2 cellular contexts compared by ENCODE assay signal in the genomic region with DNA sequence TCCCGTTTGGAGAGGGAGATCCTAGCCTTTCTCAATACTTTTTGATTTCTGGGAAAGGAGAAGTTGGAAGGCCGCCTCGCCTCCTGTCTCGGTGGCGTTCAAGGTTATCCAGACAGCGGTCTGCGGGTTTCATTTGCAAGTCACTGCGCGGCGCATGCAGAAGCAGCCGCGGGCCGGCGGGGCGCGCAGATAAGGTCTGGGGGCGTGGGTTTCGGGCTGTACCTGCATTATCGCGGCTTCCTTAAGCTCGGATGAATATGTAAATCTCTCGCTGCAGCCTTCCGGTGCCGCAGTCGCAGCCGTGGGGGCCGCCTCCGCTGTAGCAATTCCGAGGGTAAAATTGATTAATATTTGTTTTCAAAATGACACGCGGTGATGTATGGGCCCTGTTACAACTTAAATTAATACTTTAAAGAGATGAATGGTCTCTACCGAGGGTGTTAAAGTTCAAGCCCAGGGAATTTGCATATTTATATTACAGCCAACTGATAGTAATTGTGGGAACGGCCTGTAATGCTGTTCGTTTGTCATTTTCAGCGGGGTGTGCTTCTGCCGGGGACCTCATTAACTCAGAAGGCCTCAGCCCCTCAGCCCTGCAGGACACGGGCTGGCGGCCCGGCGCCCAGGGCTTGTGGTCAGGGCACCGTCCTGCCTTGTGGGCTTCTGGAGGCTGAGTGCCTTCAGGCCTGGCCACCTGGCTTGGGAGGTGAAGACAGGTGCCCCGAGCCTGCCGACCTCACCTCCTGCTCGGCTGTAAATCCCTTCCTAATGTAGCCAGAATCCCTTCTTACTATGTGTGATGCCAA.
TF ChIP-seq lines count a peak whose summit lies in the region.

No MANE protein-coding gene starts in this region.

TF ChIP-seq in liver, 16 proteins besides CTCF, POLR2A, EP300 and RAD21 (continued from another document):
- TF ChIP-seq, protein P1, sequence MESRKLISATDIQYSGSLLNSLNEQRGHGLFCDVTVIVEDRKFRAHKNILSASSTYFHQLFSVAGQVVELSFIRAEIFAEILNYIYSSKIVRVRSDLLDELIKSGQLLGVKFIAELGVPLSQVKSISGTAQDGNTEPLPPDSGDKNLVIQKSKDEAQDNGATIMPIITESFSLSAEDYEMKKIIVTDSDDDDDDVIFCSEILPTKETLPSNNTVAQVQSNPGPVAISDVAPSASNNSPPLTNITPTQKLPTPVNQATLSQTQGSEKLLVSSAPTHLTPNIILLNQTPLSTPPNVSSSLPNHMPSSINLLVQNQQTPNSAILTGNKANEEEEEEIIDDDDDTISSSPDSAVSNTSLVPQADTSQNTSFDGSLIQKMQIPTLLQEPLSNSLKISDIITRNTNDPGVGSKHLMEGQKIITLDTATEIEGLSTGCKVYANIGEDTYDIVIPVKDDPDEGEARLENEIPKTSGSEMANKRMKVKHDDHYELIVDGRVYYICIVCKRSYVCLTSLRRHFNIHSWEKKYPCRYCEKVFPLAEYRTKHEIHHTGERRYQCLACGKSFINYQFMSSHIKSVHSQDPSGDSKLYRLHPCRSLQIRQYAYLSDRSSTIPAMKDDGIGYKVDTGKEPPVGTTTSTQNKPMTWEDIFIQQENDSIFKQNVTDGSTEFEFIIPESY (IDR thresholded peaks at IDR 0.05), result no peak
- TF ChIP-seq, protein P2, sequence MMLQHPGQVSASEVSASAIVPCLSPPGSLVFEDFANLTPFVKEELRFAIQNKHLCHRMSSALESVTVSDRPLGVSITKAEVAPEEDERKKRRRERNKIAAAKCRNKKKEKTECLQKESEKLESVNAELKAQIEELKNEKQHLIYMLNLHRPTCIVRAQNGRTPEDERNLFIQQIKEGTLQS (IDR thresholded peaks at IDR 0.05), result no peak
- TF ChIP-seq NR2F2 (IDR thresholded peaks at IDR 0.05), result no peak
- TF ChIP-seq HNF4A (conservative IDR thresholded peaks at IDR 0.05), result no peak
TF ChIP-seq in liver: peak in this region for 0.

TF ChIP-seq in HepG2, 621 proteins besides CTCF, POLR2A, EP300 and RAD21 (continued from another document):
- TF ChIP-seq, protein P3, sequence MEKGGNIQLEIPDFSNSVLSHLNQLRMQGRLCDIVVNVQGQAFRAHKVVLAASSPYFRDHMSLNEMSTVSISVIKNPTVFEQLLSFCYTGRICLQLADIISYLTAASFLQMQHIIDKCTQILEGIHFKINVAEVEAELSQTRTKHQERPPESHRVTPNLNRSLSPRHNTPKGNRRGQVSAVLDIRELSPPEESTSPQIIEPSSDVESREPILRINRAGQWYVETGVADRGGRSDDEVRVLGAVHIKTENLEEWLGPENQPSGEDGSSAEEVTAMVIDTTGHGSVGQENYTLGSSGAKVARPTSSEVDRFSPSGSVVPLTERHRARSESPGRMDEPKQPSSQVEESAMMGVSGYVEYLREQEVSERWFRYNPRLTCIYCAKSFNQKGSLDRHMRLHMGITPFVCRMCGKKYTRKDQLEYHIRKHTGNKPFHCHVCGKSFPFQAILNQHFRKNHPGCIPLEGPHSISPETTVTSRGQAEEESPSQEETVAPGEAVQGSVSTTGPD (CRISPR knock-in tag; IDR thresholded peaks at IDR 0.05), result no peak
- no peak for TF ChIP-seq NFE2L1 (CRISPR knock-in tag; IDR thresholded peaks at IDR 0.05; ENCODE audit: borderline replicate concordance)
- TF ChIP-seq GABPB1 (CRISPR knock-in tag; IDR thresholded peaks at IDR 0.05), result no peak
- TF ChIP-seq ZSCAN25 (CRISPR knock-in tag; IDR thresholded peaks at IDR 0.05), result no peak
- no peak for TF ChIP-seq SMARCC2 (IDR thresholded peaks at IDR 0.05)
- no peak for TF ChIP-seq MIER2 (CRISPR knock-in tag; IDR thresholded peaks at IDR 0.05)
- no peak for TF ChIP-seq MEIS1 (CRISPR knock-in tag; IDR thresholded peaks at IDR 0.05; ENCODE audit: borderline replicate concordance)
- no peak for TF ChIP-seq SUZ12 (IDR thresholded peaks at IDR 0.05; ENCODE audit: low read depth, low read length)
- TF ChIP-seq RNF2 (conservative IDR thresholded peaks at IDR 0.05; ENCODE audit: low read depth), result no peak
- TF ChIP-seq KDM6A (CRISPR knock-in tag; IDR thresholded peaks at IDR 0.05; ENCODE audit: low read depth), result no peak
- no peak for TF ChIP-seq ZNF292 (CRISPR knock-in tag; IDR thresholded peaks at IDR 0.05; ENCODE audit: borderline replicate concordance, low read depth)
